In genomic region chr14:22264759-22265158, GRCh38 we compare ENCODE assay signal across 21 cellular contexts.
"Had no signal": no experiment of that assay in that cellular context is flagged by ENCODE, and none has a peak within 500 bp of the region (broad histone marks: within the 10 kb centered on the region; RNA-seq: fewer than 3 reads in every experiment).

No MANE protein-coding gene starts in this region.

- H3K4me1 ChIP-seq: ascending aorta, breast epithelium, gastroesophageal sphincter, heart left ventricle, tibial nerve had no signal

- H3K27ac Mint-ChIP-seq: activated naive CD4-positive, alpha-beta T cell treated with anti-CD3 and anti-CD28 coated beads for 36 hours; immature natural killer cell; progenitor cell of endocrine pancreas had no signal

- H3K4me3 Mint-ChIP-seq: activated CD4-positive, alpha-beta T cell treated with anti-CD3 and anti-CD28 coated beads, Interleukin-2, amount 10 ng/mL, durations not matched to agents 24 days and 14 days; activated naive CD4-positive, alpha-beta T cell treated with anti-CD3 and anti-CD28 coated beads for 36 hours; activated T-cell treated with anti-CD3 and anti-CD28 coated beads, Interleukin-2, amount 50 U/mL, for 4 hours; immature natural killer cell; nephron progenitor cell had no signal

- H3K27ac ChIP-seq: breast epithelium, gastroesophageal sphincter, heart left ventricle, left ventricle myocardium inferior, tibial nerve had no signal

- DNase-seq: activated CD4-positive, alpha-beta T cell treated with anti-CD3 and anti-CD28 coated beads, Interleukin-2, amount 10 ng/mL, durations not matched to agents 24 days and 14 days; activated CD4-positive, CD25-positive, alpha-beta regulatory T cell; activated CD8-positive, alpha-beta T cell treated with anti-CD3 and anti-CD28 coated beads for 36 hours; activated naive CD4-positive, alpha-beta T cell treated with anti-CD3 and anti-CD28 coated beads for 36 hours; activated T-cell treated with anti-CD3 and anti-CD28 coated beads, Interleukin-2, amount 50 U/mL, for 4 hours; cortex of kidney; heart left ventricle; immature natural killer cell; left ventricle myocardium inferior; nephron progenitor cell; occipital lobe; stimulated activated CD4-positive, alpha-beta T cell treated with anti-CD3 and anti-CD28 coated beads, Interleukin-12 subunit alpha, Interleukin-12 subunit beta, amount 100 ng/mL, for 4 hours; stimulated activated CD4-positive, alpha-beta T cell treated with anti-CD3 and anti-CD28 coated beads, Interleukin-1b, Interleukin-23, amount 100 ng/mL, for 48 hours; stimulated activated naive CD8-positive, alpha-beta T cell treated with anti-CD3 and anti-CD28 coated beads, Interleukin-15, Interleukin-2, amounts not matched to agents 100 U/mL and 50 U/mL, for 24 hours; substantia nigra had no signal

- H3K4me1 Mint-ChIP-seq: activated CD4-positive, alpha-beta T cell treated with anti-CD3 and anti-CD28 coated beads, Interleukin-2, amount 10 ng/mL, durations not matched to agents 24 days and 14 days; immature natural killer cell had no signal

- H3K9me3 ChIP-seq: ascending aorta, breast epithelium, gastroesophageal sphincter, heart left ventricle, left ventricle myocardium inferior, tibial nerve had no signal

- H3K4me3 ChIP-seq: ascending aorta, breast epithelium, gastroesophageal sphincter, heart left ventricle, left ventricle myocardium inferior, tibial nerve had no signal

- H3K27me3 Mint-ChIP-seq: activated CD4-positive, alpha-beta T cell treated with anti-CD3 and anti-CD28 coated beads, Interleukin-2, amount 10 ng/mL, durations not matched to agents 24 days and 14 days; activated CD8-positive, alpha-beta T cell treated with anti-CD3 and anti-CD28 coated beads for 36 hours had no signal

- H3K27me3 ChIP-seq: ascending aorta, breast epithelium, gastroesophageal sphincter, tibial nerve had no signal

- ATAC-seq: activated T-cell treated with anti-CD3 and anti-CD28 coated beads, Interleukin-2, amount 50 U/mL, for 4 hours; esophagus mucosa; gastroesophageal sphincter; stimulated activated naive CD8-positive, alpha-beta T cell treated with anti-CD3 and anti-CD28 coated beads, Interleukin-15, Interleukin-2, amounts not matched to agents 100 U/mL and 50 U/mL, for 24 hours had no signal

- H3K9me3 Mint-ChIP-seq: activated CD4-positive, alpha-beta T cell treated with anti-CD3 and anti-CD28 coated beads, Interleukin-2, amount 10 ng/mL, durations not matched to agents 24 days and 14 days; activated CD8-positive, alpha-beta T cell treated with anti-CD3 and anti-CD28 coated beads for 36 hours; activated naive CD4-positive, alpha-beta T cell treated with anti-CD3 and anti-CD28 coated beads for 36 hours; activated T-cell treated with anti-CD3 and anti-CD28 coated beads, Interleukin-2, amount 50 U/mL, for 4 hours; immature natural killer cell had no signal

- H3K36me3 Mint-ChIP-seq: immature natural killer cell had no signal

- H3K36me3 ChIP-seq: ascending aorta, breast epithelium, gastroesophageal sphincter, heart left ventricle, left ventricle myocardium inferior, tibial nerve had no signal
